Comparison of ENCODE assay signal across 1 cellular context in genomic region chr7:125551008-125551407, GRCh38.
TF ChIP-seq lines count a peak whose summit lies in the region.

No MANE protein-coding gene starts in this region.

TF ChIP-seq in GM23338, 12 proteins besides CTCF, POLR2A, EP300 and RAD21 (continued from another document):
- TF ChIP-seq, protein P1, sequence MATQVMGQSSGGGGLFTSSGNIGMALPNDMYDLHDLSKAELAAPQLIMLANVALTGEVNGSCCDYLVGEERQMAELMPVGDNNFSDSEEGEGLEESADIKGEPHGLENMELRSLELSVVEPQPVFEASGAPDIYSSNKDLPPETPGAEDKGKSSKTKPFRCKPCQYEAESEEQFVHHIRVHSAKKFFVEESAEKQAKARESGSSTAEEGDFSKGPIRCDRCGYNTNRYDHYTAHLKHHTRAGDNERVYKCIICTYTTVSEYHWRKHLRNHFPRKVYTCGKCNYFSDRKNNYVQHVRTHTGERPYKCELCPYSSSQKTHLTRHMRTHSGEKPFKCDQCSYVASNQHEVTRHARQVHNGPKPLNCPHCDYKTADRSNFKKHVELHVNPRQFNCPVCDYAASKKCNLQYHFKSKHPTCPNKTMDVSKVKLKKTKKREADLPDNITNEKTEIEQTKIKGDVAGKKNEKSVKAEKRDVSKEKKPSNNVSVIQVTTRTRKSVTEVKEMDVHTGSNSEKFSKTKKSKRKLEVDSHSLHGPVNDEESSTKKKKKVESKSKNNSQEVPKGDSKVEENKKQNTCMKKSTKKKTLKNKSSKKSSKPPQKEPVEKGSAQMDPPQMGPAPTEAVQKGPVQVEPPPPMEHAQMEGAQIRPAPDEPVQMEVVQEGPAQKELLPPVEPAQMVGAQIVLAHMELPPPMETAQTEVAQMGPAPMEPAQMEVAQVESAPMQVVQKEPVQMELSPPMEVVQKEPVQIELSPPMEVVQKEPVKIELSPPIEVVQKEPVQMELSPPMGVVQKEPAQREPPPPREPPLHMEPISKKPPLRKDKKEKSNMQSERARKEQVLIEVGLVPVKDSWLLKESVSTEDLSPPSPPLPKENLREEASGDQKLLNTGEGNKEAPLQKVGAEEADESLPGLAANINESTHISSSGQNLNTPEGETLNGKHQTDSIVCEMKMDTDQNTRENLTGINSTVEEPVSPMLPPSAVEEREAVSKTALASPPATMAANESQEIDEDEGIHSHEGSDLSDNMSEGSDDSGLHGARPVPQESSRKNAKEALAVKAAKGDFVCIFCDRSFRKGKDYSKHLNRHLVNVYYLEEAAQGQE (IDR thresholded peaks at IDR 0.05; ENCODE audit: unreplicated experiment), result no peak
- TF ChIP-seq EZH2phosphoT487 (IDR thresholded peaks at IDR 0.05; ENCODE audit: unreplicated experiment), result no peak
- no peak for TF ChIP-seq EZH2 (IDR thresholded peaks at IDR 0.05; ENCODE audit: low read depth, unreplicated experiment)
- no peak for TF ChIP-seq NANOG (IDR thresholded peaks at IDR 0.05; ENCODE audit: borderline replicate concordance)
- TF ChIP-seq ZNF114 (CRISPR knock-in tag; IDR thresholded peaks at IDR 0.05), result no peak
